In genomic region chr11:34358258-34358665, GRCh38 we compare ENCODE assay signal across 8 cellular contexts. TPM values are rescaled to one million over a fixed set of nuclear protein-coding genes. Genes with fewer than 3 reads are reported as not detected.
DNase-seq lines count a peak whose midpoint lies in the region; ATAC-seq and TF ChIP-seq lines count a peak whose summit lies in the region.

No MANE protein-coding gene starts in this region.

- TF ChIP-seq CTCF in adrenal gland (IDR thresholded peaks at IDR 0.05), result no peak

- H3K36me3 ChIP-seq in adrenal gland (replicated peaks in 1 of 2) (no peaks in the 10 kb centered on the region), iPS DF 6.9 (ENCODE audit: control insufficient read depth, insufficient read depth, low read length) (no peaks in the 10 kb centered on the region)

- H3K27me3 ChIP-seq in adrenal gland (no peaks in the 10 kb centered on the region), iPS DF 6.9 (ENCODE audit: control insufficient read depth, insufficient read depth, low read length) (peaks cover 9% of the 10 kb centered on the region)

- H3K9me3 ChIP-seq in adrenal gland (replicated peaks in 1 of 3) (no peaks in the 10 kb centered on the region), iPS DF 6.9 (ENCODE audit: control insufficient read depth, insufficient read depth, low read length) (no peaks in the 10 kb centered on the region)

- WGBS in adrenal gland, 4 donors, result 0 to 1% (median 0%) methylated on average over 16 to 23 of the region's 23 CpGs
- no CpG with 5 or more reads among the region's 23 CpGs for WGBS in iPS DF 6.9 (ENCODE audit: insufficient coverage, insufficient read length)

- ATAC-seq in HG02610 (IDR thresholded peaks at IDR 0.05; ENCODE audit: unreplicated experiment), result peak; percentile 6

- H3K4me3 ChIP-seq in adrenal gland (peak overlapping the region in 2 of 4 donors; percentile 48 to 60), iPS DF 6.9 (ENCODE audit: low read length) (peak overlapping the region; percentile 49; the same call in 1 of the 2 replicates)

- intact Hi-C loops in adrenal gland (cut with DNase I), result loop anchor here (2.0 to 10.0 kb wide), 3 partner anchors 113 to 185 kb away; no protein-coding TSS in a partner anchor

- DNase-seq in NCI-H345 (lab: John Stamatoyannopoulos, UW), result peak; percentile 78
- no peak for DNase-seq in NCI-H345 treated with DMSO at 0.1 percent for 48 hours (lab: John Stamatoyannopoulos, UW; ENCODE audit: unreplicated experiment)
- DNase-seq in NCI-H510A (lab: John Stamatoyannopoulos, UW), result peak; percentile 52
- peak; percentile 61 to 78 (median 71) for DNase-seq in adrenal gland
- DNase-seq in iPS DF 6.9 (ENCODE audit: low read depth, low spot score), result no peak
- DNase-seq in retina, result peak; percentile 85
- no peak for DNase-seq in DMS114 treated with DMSO at 0.1 percent for 48 hours (lab: John Stamatoyannopoulos, UW; ENCODE audit: unreplicated experiment)

- TF ChIP-seq POLR2A in adrenal gland (IDR thresholded peaks at IDR 0.05), result no peak

- H3K4me1 ChIP-seq in adrenal gland (replicated peaks in 1 of 2) (peaks cover 10 to 39% of the 10 kb centered on the region in 2 donors), iPS DF 6.9 (ENCODE audit: control insufficient read depth, insufficient read depth, low read length) (peaks cover 5% of the 10 kb centered on the region; the same call in 1 of the 2 replicates)

- H3K27ac ChIP-seq in adrenal gland, result peak overlapping the region in 4 of 5 donors; percentile 46 to 88 (median 78)
- no peak overlapping the region for H3K27ac ChIP-seq in iPS DF 6.9 (ENCODE audit: low read length)

RNA-seq across cellular contexts. Expression of gene ABTB2, which starts 0.5 kb away (rescaled TPM):
- 10 to 100 TPM in 1 of 8 donors, 1 to 10 TPM in 7; 3.7 to 32.3 (median 6.7) TPM for total RNA-seq in adrenal gland
- polyA plus RNA-seq in adrenal gland, result 1 to 10 TPM; 1.9 to 9.2 (median 2.8) TPM

Comparison
In these comparisons a context has a peak if more than half of its experiments do, and no peak if none do; other contexts are left out.
1. DNase-seq: peak in NCI-H345 (single experiment), NCI-H510A (single experiment), adrenal gland (7 of 7) and retina (single experiment); none in NCI-H345 treated with DMSO at 0.1 percent for 48 hours (single experiment), iPS DF 6.9 (single experiment) and DMS114 treated with DMSO at 0.1 percent for 48 hours (single experiment).